Comparison of ENCODE assay signal across 20 cellular contexts in genomic region chr1:205041998-205042910, GRCh38. TPM values are rescaled to one million over a fixed set of nuclear protein-coding genes. Genes with fewer than 3 reads are reported as not detected.
A peak's percentile ranks its signal among the peaks of the same experiment; 100 is the strongest.
DNase-seq lines count a peak whose midpoint lies in the region; ATAC-seq, FAIRE-seq and TF ChIP-seq lines count a peak whose summit lies in the region.
"Had no signal": no experiment of that assay in that cellular context is flagged by ENCODE, and none has a peak within 500 bp of the region (broad histone marks: within the 10 kb centered on the region; RNA-seq: fewer than 3 reads in every experiment).

No MANE protein-coding gene starts in this region.

- H2AFZ ChIP-seq in GM23338 (peak overlapping the region; percentile 75; the same call in 1 of the 2 replicates), endothelial cell of umbilical vein (ENCODE audit: low read depth, low read length) (no peak overlapping the region), neuronal stem cell (ENCODE audit: low read length) (no peak overlapping the region)

- no peaks in the 10 kb centered on the region for H3K79me2 ChIP-seq in GM23338 (replicated peaks; ENCODE audit: insufficient read depth)
- no peaks in the 10 kb centered on the region for H3K79me2 ChIP-seq in endothelial cell of umbilical vein (ENCODE audit: control insufficient read depth, insufficient read depth, low read length)

- H3K4me2 ChIP-seq in GM23338: peak overlapping the region; percentile 83; the same call in 1 of the 2 replicates
- no peak overlapping the region for H3K4me2 ChIP-seq in endothelial cell of umbilical vein (ENCODE audit: insufficient read depth, low read length)
- H3K4me2 ChIP-seq in neuronal stem cell (ENCODE audit: insufficient read depth, low read length, poor library complexity, severe bottlenecking): peak overlapping the region; percentile 58

- no TSS peak for BruUV-seq in endothelial cell of umbilical vein (replicated peaks; lab: Mats Ljungman, UMichigan)

- H3K4me3 ChIP-seq in GM23338: peak overlapping the region; percentile 45; the same call in 1 of the 2 replicates
- H3K4me3 ChIP-seq in endothelial cell of umbilical vein (replicated peaks in 1 of 3; ENCODE audit: insufficient read depth in 1 of 3, low read depth in 1 of 3, low read length in 3 of 3): no peak overlapping the region
- no peak overlapping the region for H3K4me3 ChIP-seq in neuronal stem cell (ENCODE audit: low read length in 2 of 2)
- peak overlapping the region in 2 of 4 donors; percentile 22 to 45 for H3K4me3 ChIP-seq in tibial nerve
- H3K4me3 ChIP-seq: cardiac muscle cell, thyroid gland had no signal

- DNase-seq in GM23338 (ENCODE audit: low spot score): no peak
- DNase-seq in NCI-H69 (lab: John Stamatoyannopoulos, UW): peak; percentile 82
- no peak for DNase-seq in endothelial cell of umbilical vein (ENCODE audit: low read depth, low spot score)
- DNase-seq in neuronal stem cell (ENCODE audit: low spot score): no peak
- no peak for DNase-seq in MV-4-11 (lab: John Stamatoyannopoulos, UW)
- no peak for DNase-seq in Right ventricle myocardium inferior (ENCODE audit: missing footprints)
- DNase-seq in tibial nerve (ENCODE audit: low spot score in 2 of 2): no peak
- DNase-seq: activated CD4-positive, alpha-beta T cell treated with anti-CD3 and anti-CD28 coated beads, Interleukin-2, amount 50 U/mL, for 1 hour; activated naive CD8-positive, alpha-beta T cell treated with anti-CD3 and anti-CD28 coated beads for 36 hours; activated T-cell treated with anti-CD3 and anti-CD28 coated beads, Interleukin-2, amount 50 U/mL, for 1 hour; CD4-positive, CD25-positive, alpha-beta regulatory T cell; foreskin fibroblast; NCI-H226; OCI-M1; sigmoid colon; thyroid gland had no signal

- no peak overlapping the region for H2BK120ac ChIP-seq in neuronal stem cell (ENCODE audit: low read depth, low read length)

- H3K4ac ChIP-seq in neuronal stem cell (ENCODE audit: low read length): no peak overlapping the region

- no peak overlapping the region for H3K9ac ChIP-seq in endothelial cell of umbilical vein (replicated peaks; ENCODE audit: extremely low read depth, insufficient read depth, low read length)
- peak overlapping the region; percentile 46 for H3K9ac ChIP-seq in neuronal stem cell (ENCODE audit: low read depth, low read length, poor library complexity)

- H3K27me3 Mint-ChIP-seq in GM23338 (ENCODE audit: insufficient read depth, low read depth, poor library complexity): peaks cover 35% of the 10 kb centered on the region

- no peak overlapping the region for H2BK12ac ChIP-seq in neuronal stem cell (ENCODE audit: low read length)

- H4K20me1 ChIP-seq in GM23338 (replicated peaks; ENCODE audit: insufficient read depth) (no peaks in the 10 kb centered on the region), endothelial cell of umbilical vein (replicated peaks; ENCODE audit: control insufficient read depth, extremely low read depth, insufficient read depth, low read length) (no peaks in the 10 kb centered on the region)

- dilution Hi-C loops in endothelial cell of umbilical vein (cut with MboI; ENCODE audit: extremely low pct_ligation_motif_present, low sequenced_read_pairs): no loop called here

- H2BK15ac ChIP-seq in neuronal stem cell (ENCODE audit: low read length): peak overlapping the region; percentile 33

- FAIRE-seq in endothelial cell of umbilical vein (lab: Jason Lieb, UNC): no peak

- peaks cover 35% of the 10 kb centered on the region for H3K4me1 Mint-ChIP-seq in GM23338
- H3K4me1 Mint-ChIP-seq: activated naive CD8-positive, alpha-beta T cell treated with anti-CD3 and anti-CD28 coated beads for 36 hours; memory B cell had no signal

- H3K36me3 ChIP-seq in GM23338 (ENCODE audit: insufficient read depth) (no peaks in the 10 kb centered on the region), endothelial cell of umbilical vein (ENCODE audit: control insufficient read depth in 2 of 2, extremely low read depth in 1 of 2, insufficient read depth in 2 of 2, low read length in 2 of 2) (no peaks in the 10 kb centered on the region), neuronal stem cell (replicated peaks in 1 of 2; ENCODE audit: control insufficient read depth in 2 of 2, insufficient read depth in 2 of 2, low read length in 2 of 2) (no peaks in the 10 kb centered on the region), tibial nerve (no peaks in the 10 kb centered on the region)
- H3K36me3 ChIP-seq: cardiac muscle cell, sigmoid colon, thyroid gland had no signal

- CTCF ChIA-PET in endothelial cell of umbilical vein (lab: Charles Lee): interaction anchor here (1.1 to 2.8 kb wide), 2 partner anchors 19 to 53 kb away, joined by 3 to 22 read pairs; no protein-coding TSS in a partner anchor

- no peak overlapping the region for H4K8ac ChIP-seq in neuronal stem cell (ENCODE audit: low read depth, low read length)

- TF ChIP-seq CTCF in GM23338 (conservative IDR thresholded peaks at IDR 0.05; ENCODE audit: low read depth in 2 of 2) (no peak), endothelial cell of umbilical vein (IDR thresholded peaks at IDR 0.05; ENCODE audit: extremely low read depth in 1 of 2, insufficient read depth in 1 of 2, low read depth in 1 of 2, low read length in 2 of 2) (no peak), tibial nerve (IDR thresholded peaks at IDR 0.05) (no peak)

- H3K4me1 ChIP-seq in GM23338 (ENCODE audit: insufficient read depth): peaks cover 34% of the 10 kb centered on the region
- no peaks in the 10 kb centered on the region for H3K4me1 ChIP-seq in endothelial cell of umbilical vein (ENCODE audit: control insufficient read depth, extremely low read depth, insufficient read depth, low read length)
- peaks cover 0 to 20% of the 10 kb centered on the region in 2 donors for H3K4me1 ChIP-seq in neuronal stem cell (ENCODE audit: control insufficient read depth in 2 of 2, insufficient read depth in 1 of 2, low read depth in 1 of 2, low read length in 2 of 2)
- H3K4me1 ChIP-seq in tibial nerve: peaks cover 0 to 23% (median 2%) of the 10 kb centered on the region in 4 donors
- H3K4me1 ChIP-seq: thyroid gland had no signal

- H3K18ac ChIP-seq in neuronal stem cell (ENCODE audit: low read length): peak overlapping the region; percentile 69

- peak overlapping the region; percentile 31 for H3K23ac ChIP-seq in neuronal stem cell (ENCODE audit: low read depth, low read length, poor library complexity)

- no peak overlapping the region for H3K27ac ChIP-seq in GM23338 (ENCODE audit: low read depth)
- H3K27ac ChIP-seq in endothelial cell of umbilical vein (ENCODE audit: insufficient read depth, low read depth, low read length): no peak overlapping the region
- H3K27ac ChIP-seq in neuronal stem cell (replicated peaks; ENCODE audit: low read length): no peak overlapping the region
- peak overlapping the region in 2 of 4 donors; percentile 59 to 62 for H3K27ac ChIP-seq in tibial nerve
- H3K27ac ChIP-seq: cardiac muscle cell, sigmoid colon, thyroid gland had no signal

- POLR2A ChIA-PET in endothelial cell of umbilical vein (lab: Charles Lee): no interaction called here

- H3K14ac ChIP-seq in neuronal stem cell (ENCODE audit: low read length): peak overlapping the region; percentile 66

- no peaks in the 10 kb centered on the region for H3K9me1 ChIP-seq in endothelial cell of umbilical vein (replicated peaks; ENCODE audit: control insufficient read depth, extremely low read depth, insufficient read depth, low read length)

- no peak overlapping the region for H3K27ac Mint-ChIP-seq in GM23338
- H3K27ac Mint-ChIP-seq: activated naive CD8-positive, alpha-beta T cell treated with anti-CD3 and anti-CD28 coated beads for 36 hours; memory B cell; nephron progenitor cell had no signal

- no peaks in the 10 kb centered on the region for H3K36me3 Mint-ChIP-seq in GM23338 (ENCODE audit: low read depth)
- H3K36me3 Mint-ChIP-seq: activated naive CD8-positive, alpha-beta T cell treated with anti-CD3 and anti-CD28 coated beads for 36 hours; CD4-positive, CD25-positive, alpha-beta regulatory T cell; memory B cell had no signal

- H4K91ac ChIP-seq in neuronal stem cell (ENCODE audit: low read depth, low read length, poor library complexity): no peak overlapping the region

- no peaks in the 10 kb centered on the region for H3F3A ChIP-seq in GM23338 (replicated peaks; ENCODE audit: low read depth)

- H3K79me1 ChIP-seq in neuronal stem cell (ENCODE audit: low read depth, low read length): no peaks in the 10 kb centered on the region

- TF ChIP-seq POLR2A in endothelial cell of umbilical vein (IDR thresholded peaks at IDR 0.05; ENCODE audit: low read depth, low read length): no peak
- no peak for TF ChIP-seq POLR2A in tibial nerve (IDR thresholded peaks at IDR 0.05)

- intact Hi-C loops in endothelial cell of umbilical vein (cut with micrococcal nuclease) (no loop called here), Right ventricle myocardium inferior (cut with DNase I) (no loop called here)

- no peaks in the 10 kb centered on the region; the same call in 2 of the 3 replicates for H3K9me3 Mint-ChIP-seq in GM23338
- H3K9me3 Mint-ChIP-seq: activated naive CD8-positive, alpha-beta T cell treated with anti-CD3 and anti-CD28 coated beads for 36 hours; memory B cell; nephron progenitor cell had no signal

- ATAC-seq in GM23338 (no peak), Right ventricle myocardium inferior (no peak)
- ATAC-seq: HCT116 had no signal

- H3K9me2 ChIP-seq in GM23338 (ENCODE audit: insufficient read depth): 0 out of 2 replicates have a peak, but pooled peaks cover 4% of the 10 kb centered on the region

- H3K27me3 ChIP-seq in GM23338 (ENCODE audit: insufficient read depth) (peaks cover 19% of the 10 kb centered on the region; the same call in 1 of the 2 replicates), endothelial cell of umbilical vein (ENCODE audit: control insufficient read depth in 2 of 2, insufficient read depth in 2 of 2, low read length in 2 of 2) (peaks cover 37 to 49% of the 10 kb centered on the region in 2 experiments), neuronal stem cell (ENCODE audit: control insufficient read depth in 3 of 3, insufficient read depth in 3 of 3, low read depth in 1 of 3, low read length in 3 of 3) (peaks cover 0 to 90% (median 22%) of the 10 kb centered on the region in 3 experiments), tibial nerve (peaks cover 0 to 37% of the 10 kb centered on the region in 2 donors)
- H3K27me3 ChIP-seq: thyroid gland had no signal

- H3K9me3 ChIP-seq in endothelial cell of umbilical vein (replicated peaks; ENCODE audit: control insufficient read depth, insufficient read depth, low read length): no peaks in the 10 kb centered on the region
- H3K9me3 ChIP-seq in neuronal stem cell (replicated peaks in 1 of 2; ENCODE audit: control insufficient read depth in 2 of 2, insufficient read depth in 1 of 2, low read depth in 1 of 2, low read length in 2 of 2): no peaks in the 10 kb centered on the region
- H3K9me3 ChIP-seq in tibial nerve: no peaks in the 10 kb centered on the region
- H3K9me3 ChIP-seq: sigmoid colon, thyroid gland had no signal

- H2AK5ac ChIP-seq in neuronal stem cell (ENCODE audit: low read depth, low read length): peak overlapping the region; percentile 58

- H2BK5ac ChIP-seq in neuronal stem cell (ENCODE audit: low read length): no peak overlapping the region

- WGBS in neuronal stem cell (ENCODE audit: extremely low coverage in 2 of 2, insufficient read length in 2 of 2, insufficient replicate concordance in 1 of 2), 2 donors: no CpG with 5 or more reads among the region's 16 CpGs
- 63 to 65% methylated on average over 14 to 16 of the region's 16 CpGs for WGBS in tibial nerve, 2 donors

- no peak for TF ChIP-seq EP300 in tibial nerve (IDR thresholded peaks at IDR 0.05)

- peak overlapping the region; percentile 50 for H3K4me3 Mint-ChIP-seq in GM23338
- H3K4me3 Mint-ChIP-seq: activated naive CD8-positive, alpha-beta T cell treated with anti-CD3 and anti-CD28 coated beads for 36 hours; CD4-positive, CD25-positive, alpha-beta regulatory T cell; memory B cell; nephron progenitor cell had no signal

RNA-seq across cellular contexts. Expression of gene CNTN2, which starts 0.8 kb away (rescaled TPM):
- total RNA-seq in GM23338 (2014; rRNA removed; shearing (Covaris generic)): 2.2 TPM in 2 replicates
- 0.75 and 1.3 TPM in 2 replicates for polyA plus RNA-seq in GM23338 (2016; fragmentation: Nextera tagmentation; extraction: Ambion mirVana)
- total RNA-seq in endothelial cell of umbilical vein: not detected in 2 replicates
- not detected in 2 replicates for polyA plus RNA-seq in endothelial cell of umbilical vein
- polyA plus RNA-seq in endothelial cell of umbilical vein (2011; cell fraction: cytosol; rRNA removed): not detected in 2 replicates
- polyA plus RNA-seq in endothelial cell of umbilical vein (2011; cell fraction: nucleus; rRNA removed): not detected in 2 replicates
- polyA plus RNA-seq in endothelial cell of umbilical vein (2012): not detected in 2 replicates
- not detected in 2 replicates for polyA minus RNA-seq in endothelial cell of umbilical vein
- not detected for polyA minus RNA-seq in endothelial cell of umbilical vein (2011; cell fraction: cytosol; rRNA and poly(A)+ RNA removed)
- not detected in 2 replicates for polyA minus RNA-seq in endothelial cell of umbilical vein (2011; cell fraction: nucleus; rRNA and poly(A)+ RNA removed)
- 0.66 TPM for polyA plus RNA-seq in neuronal stem cell (2013, experiment 1 of 2)
- polyA plus RNA-seq in neuronal stem cell (2013, experiment 2 of 2): 0.66 TPM
- 0.51 TPM for total RNA-seq in Right ventricle myocardium inferior
- total RNA-seq in tibial nerve: 10 to 100 TPM in 2 of 4 donors, 1 to 10 TPM in 2; 6.1 to 22.2 (median 12.2) TPM
- total RNA-seq: activated naive CD8-positive, alpha-beta T cell treated with anti-CD3 and anti-CD28 coated beads for 36 hours; cardiac muscle cell; CD4-positive, CD25-positive, alpha-beta regulatory T cell had no signal
- polyA plus RNA-seq: cardiac muscle cell; CD4-positive, CD25-positive, alpha-beta regulatory T cell had no signal

RNA-seq across cellular contexts. Expression of gene TMEM81, which starts 42.0 kb away (rescaled TPM):
- total RNA-seq in GM23338 (2014; rRNA removed; shearing (Covaris generic)): 2.7 and 3.6 TPM in 2 replicates
- polyA plus RNA-seq in GM23338 (2016; fragmentation: Nextera tagmentation; extraction: Ambion mirVana) (4.5 and 5.5 TPM in 2 replicates), endothelial cell of umbilical vein (1.2 and 1.5 TPM in 2 replicates)
- total RNA-seq in endothelial cell of umbilical vein (2.9 TPM in 2 replicates), Right ventricle myocardium inferior (2.5 TPM), tibial nerve (1 to 10 TPM in 2 of 4 donors, under 1 TPM in 1, not detected in 1; 0.44 to 3.6 (median 2.3) TPM)
- polyA plus RNA-seq in endothelial cell of umbilical vein (2011; cell fraction: cytosol; rRNA removed): 1.5 and 1.7 TPM in 2 replicates
- polyA plus RNA-seq in endothelial cell of umbilical vein (2011; cell fraction: nucleus; rRNA removed): 1.9 and 2.3 TPM in 2 replicates
- 1.9 and 2.1 TPM in 2 replicates for polyA plus RNA-seq in endothelial cell of umbilical vein (2012)
- 3.8 and 4.5 TPM in 2 replicates for polyA minus RNA-seq in endothelial cell of umbilical vein
- 0.72 TPM for polyA minus RNA-seq in endothelial cell of umbilical vein (2011; cell fraction: cytosol; rRNA and poly(A)+ RNA removed)
- polyA minus RNA-seq in endothelial cell of umbilical vein (2011; cell fraction: nucleus; rRNA and poly(A)+ RNA removed): 1.4 and 2.2 TPM in 2 replicates
- 2.2 TPM for polyA plus RNA-seq in neuronal stem cell (2013, experiment 1 of 2)
- 2.4 TPM for polyA plus RNA-seq in neuronal stem cell (2013, experiment 2 of 2)
